In the genomic region with DNA sequence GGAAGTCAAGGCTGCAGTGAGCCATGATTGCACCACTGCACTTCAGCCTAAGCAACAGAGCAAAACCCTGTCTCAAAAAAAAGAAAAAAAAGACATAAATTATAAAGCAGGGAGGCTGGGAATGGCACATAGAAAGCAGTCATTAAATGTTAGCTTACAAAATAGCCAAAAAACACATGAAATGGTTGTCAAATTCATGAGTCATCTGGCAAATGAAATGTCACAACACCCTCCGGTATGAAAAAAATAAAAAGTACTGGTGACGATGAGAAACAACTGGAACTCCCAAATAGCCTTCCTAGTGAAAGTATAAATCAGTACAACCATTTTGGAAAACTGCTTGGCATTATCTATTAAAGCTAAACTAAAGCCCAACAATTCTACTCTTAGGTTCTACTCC, we compare ENCODE assay signal across 22 cellular contexts. TPM values are rescaled to one million over a fixed set of nuclear protein-coding genes. Genes with fewer than 3 reads are reported as not detected.
DNase-seq lines count a peak whose midpoint lies in the region; ATAC-seq, FAIRE-seq and TF ChIP-seq lines count a peak whose summit lies in the region.
"Had no signal": no experiment of that assay in that cellular context is flagged by ENCODE, and none has a peak within 500 bp of the region (broad histone marks: within the 10 kb centered on the region; RNA-seq: fewer than 3 reads in every experiment).

No MANE protein-coding gene starts in this region.

- POLR2A ChIA-PET in BJ (lab: Charles Lee), result no interaction called here

- H3K36me3 Mint-ChIP-seq in neural crest cell (ENCODE audit: low read depth), result peaks cover 2% of the 10 kb centered on the region

- H3K4me1 Mint-ChIP-seq in neural crest cell, result peaks cover 15% of the 10 kb centered on the region

- H3K9me3 Mint-ChIP-seq in neural crest cell, result peaks cover 2% of the 10 kb centered on the region

- TF ChIP-seq CTCF in BJ (IDR thresholded peaks at IDR 0.05; ENCODE audit: insufficient read depth, low read depth, low read length) (no peak), bronchial epithelial cell (IDR thresholded peaks at IDR 0.05; ENCODE audit: insufficient read depth, low read length, severe bottlenecking) (no peak), neural crest cell (conservative IDR thresholded peaks at IDR 0.05) (no peak)

- H3K27me3 Mint-ChIP-seq in neural crest cell (ENCODE audit: low read depth), result no peaks in the 10 kb centered on the region
- H3K27me3 Mint-ChIP-seq: activated CD8-positive, alpha-beta memory T cell treated with anti-CD3 and anti-CD28 coated beads, Interleukin-2, amount 10 ng/mL, durations not matched to agents 7 days and 5 days had no signal

- CTCF ChIA-PET in BJ (lab: Yijun Ruan, JAX), result interaction anchor here (0.6 kb wide), 1 partner anchor 148 kb away, joined by 3 read pairs; no protein-coding TSS in a partner anchor

- no peak for FAIRE-seq in bronchial epithelial cell (lab: Jason Lieb, UNC)
- FAIRE-seq: keratinocyte, urothelium cell line had no signal

- no peak for ATAC-seq in HG02571 (IDR thresholded peaks at IDR 0.05; ENCODE audit: unreplicated experiment)
- ATAC-seq in HG03025 (IDR thresholded peaks at IDR 0.05; ENCODE audit: low FRiP score, unreplicated experiment), result no peak
- ATAC-seq in HG02870 (IDR thresholded peaks at IDR 0.05; ENCODE audit: unreplicated experiment), result no peak
- ATAC-seq: activated CD8-positive, alpha-beta memory T cell treated with anti-CD3 and anti-CD28 coated beads, Interleukin-2, amount 10 ng/mL, durations not matched to agents 7 days and 5 days; naive thymus-derived CD8-positive, alpha-beta T cell had no signal

- DNase-seq in BJ (ENCODE audit: low read depth) (peak; percentile 37), LHCN-M2 (ENCODE audit: low read depth) (peak; percentile 76), bronchial epithelial cell (ENCODE audit: low read depth) (peak; percentile 15), neural crest cell (ENCODE audit: low read depth, low spot score) (no peak), NCI-H187 treated with DMSO at 0.1 percent for 48 hours (lab: John Stamatoyannopoulos, UW) (no peak)
- DNase-seq: activated CD4-positive, alpha-beta T cell treated with anti-CD3 and anti-CD28 coated beads for 1 hour; activated CD8-positive, alpha-beta memory T cell treated with anti-CD3 and anti-CD28 coated beads, Interleukin-2, amount 10 ng/mL, durations not matched to agents 7 days and 5 days; BE2C; mammary epithelial cell; naive thymus-derived CD8-positive, alpha-beta T cell; NCI-H1105 treated with DMSO at 0.1 percent for 48 hours; stimulated activated CD4-positive, alpha-beta T cell treated with anti-CD3 and anti-CD28 coated beads, Interleukin-2, amount 100 ng/mL, for 48 hours had no signal

- H3K36me3 ChIP-seq in BJ (ENCODE audit: control insufficient read depth, insufficient read depth, low read length) (no peaks in the 10 kb centered on the region), bronchial epithelial cell (ENCODE audit: control insufficient read depth, insufficient read depth, low read length) (no peaks in the 10 kb centered on the region)
- H3K36me3 ChIP-seq: cardiac muscle cell had no signal

- no peak overlapping the region for H3K27ac Mint-ChIP-seq in neural crest cell (ENCODE audit: unreplicated experiment)
- H3K27ac Mint-ChIP-seq: activated CD8-positive, alpha-beta memory T cell treated with anti-CD3 and anti-CD28 coated beads, Interleukin-2, amount 10 ng/mL, durations not matched to agents 7 days and 5 days; activated T-helper 2 cell treated with anti-CD3 and anti-CD28 coated beads, Interferon-gamma antibody, Interleukin-2, Interleukin-4, amounts not matched to agents 10 μg/mL and 5 μg/mL and 100 μg/mL, durations not matched to agents 14 hours and 24 hours and 36 hours had no signal

- H3K4me3 ChIP-seq in BJ (ENCODE audit: low read depth, low read length) (no peak overlapping the region), bronchial epithelial cell (ENCODE audit: low read depth, low read length) (no peak overlapping the region)
- H3K4me3 ChIP-seq: cardiac muscle cell, hepatocyte, skin epidermis had no signal

- peak overlapping the region; percentile 72 for H3K4me3 Mint-ChIP-seq in neural crest cell
- H3K4me3 Mint-ChIP-seq: activated CD8-positive, alpha-beta memory T cell treated with anti-CD3 and anti-CD28 coated beads, Interleukin-2, amount 10 ng/mL, durations not matched to agents 7 days and 5 days had no signal

- H3K27me3 ChIP-seq in BJ (ENCODE audit: control insufficient read depth, insufficient read depth, low read length) (no peaks in the 10 kb centered on the region), bronchial epithelial cell (ENCODE audit: control insufficient read depth, insufficient read depth, low read length) (no peaks in the 10 kb centered on the region)
- H3K27me3 ChIP-seq: BE2C, cardiac muscle cell, hepatocyte had no signal

RNA-seq across cellular contexts. Expression of gene KATNB1, which starts 3.6 kb away (rescaled TPM):
- polyA plus RNA-seq in BJ (2011; rRNA removed), result 14.3 and 28.1 TPM in 2 replicates
- polyA minus RNA-seq in BJ (2011; rRNA and poly(A)+ RNA removed), result 10.5 and 13.9 TPM in 2 replicates
- total RNA-seq in LHCN-M2 (2014; rRNA removed) (23.4 and 23.7 TPM in 2 replicates), bronchial epithelial cell (12.9 and 24.2 TPM in 2 replicates), neural crest cell (42.1 and 47.4 TPM in 2 replicates)
- 15.8 TPM for polyA plus RNA-seq in LHCN-M2 (2012)

RNA-seq across cellular contexts. Expression of gene DRC7, which starts 37.4 kb away (rescaled TPM):
- not detected in 2 replicates for polyA plus RNA-seq in BJ (2011; rRNA removed)
- polyA minus RNA-seq in BJ (2011; rRNA and poly(A)+ RNA removed), result not detected in 2 replicates
- total RNA-seq in LHCN-M2 (2014; rRNA removed) (not detected in 2 replicates), bronchial epithelial cell (not detected in 2 replicates), neural crest cell (0.16 and 0.32 TPM in 2 replicates)
- polyA plus RNA-seq in LHCN-M2 (2012), result not detected
- total RNA-seq: activated CD8-positive, alpha-beta memory T cell treated with anti-CD3 and anti-CD28 coated beads, Interleukin-2, amount 10 ng/mL, durations not matched to agents 7 days and 5 days; activated T-helper 2 cell treated with anti-CD3 and anti-CD28 coated beads, Interferon-gamma antibody, Interleukin-2, Interleukin-4, amounts not matched to agents 10 μg/mL and 5 μg/mL and 100 μg/mL, durations not matched to agents 14 hours and 24 hours and 36 hours; mammary epithelial cell; naive thymus-derived CD8-positive, alpha-beta T cell had no signal
- polyA plus RNA-seq: esophagus; keratinocyte; naive thymus-derived CD8-positive, alpha-beta T cell had no signal

Comparison
In these comparisons a context has a peak if more than half of its experiments do, and no peak if none do; other contexts are left out.
1. DNase-seq: peak in BJ (single experiment), LHCN-M2 (single experiment) and bronchial epithelial cell (single experiment); none in neural crest cell (single experiment) and NCI-H187 treated with DMSO at 0.1 percent for 48 hours (single experiment).